8 cellular contexts compared by ENCODE assay signal in genomic region chr1:64038965-64039926, GRCh38.
DNase-seq lines count a peak whose midpoint lies in the region; ATAC-seq lines count a peak whose summit lies in the region.

No MANE protein-coding gene starts in this region.

- peak; percentile 66 for DNase-seq in DMS153 (lab: John Stamatoyannopoulos, UW)
- DNase-seq in NCI-H69 (lab: John Stamatoyannopoulos, UW) = peak; percentile 72
- DNase-seq in nucleus accumbens (lab: John Stamatoyannopoulos, UW) = peak in 29 of 56 donors; percentile 1 to 64 (median 28)
- no peak for DNase-seq in DMS79 (lab: John Stamatoyannopoulos, UW)
- no peak for DNase-seq in NCI-H2227 treated with DMSO at 0.1 percent for 48 hours (lab: John Stamatoyannopoulos, UW)
- no peak for DNase-seq in NOMO-1 (lab: John Stamatoyannopoulos, UW; ENCODE audit: unreplicated experiment in 2 of 2)

- ATAC-seq in esophagus mucosa = peak; percentile 76
- ATAC-seq in GM18907 (IDR thresholded peaks at IDR 0.05; ENCODE audit: unreplicated experiment) = no peak

Comparison
In these comparisons a context has a peak if more than half of its experiments do, and no peak if none do; other contexts are left out.
1. DNase-seq: peak in DMS153 (single experiment), NCI-H69 (single experiment) and nucleus accumbens (29 of 56); none in DMS79 (single experiment), NCI-H2227 treated with DMSO at 0.1 percent for 48 hours (single experiment) and NOMO-1 (0 of 2).